ENCODE assay signal across 22 cellular contexts in the genomic region with DNA sequence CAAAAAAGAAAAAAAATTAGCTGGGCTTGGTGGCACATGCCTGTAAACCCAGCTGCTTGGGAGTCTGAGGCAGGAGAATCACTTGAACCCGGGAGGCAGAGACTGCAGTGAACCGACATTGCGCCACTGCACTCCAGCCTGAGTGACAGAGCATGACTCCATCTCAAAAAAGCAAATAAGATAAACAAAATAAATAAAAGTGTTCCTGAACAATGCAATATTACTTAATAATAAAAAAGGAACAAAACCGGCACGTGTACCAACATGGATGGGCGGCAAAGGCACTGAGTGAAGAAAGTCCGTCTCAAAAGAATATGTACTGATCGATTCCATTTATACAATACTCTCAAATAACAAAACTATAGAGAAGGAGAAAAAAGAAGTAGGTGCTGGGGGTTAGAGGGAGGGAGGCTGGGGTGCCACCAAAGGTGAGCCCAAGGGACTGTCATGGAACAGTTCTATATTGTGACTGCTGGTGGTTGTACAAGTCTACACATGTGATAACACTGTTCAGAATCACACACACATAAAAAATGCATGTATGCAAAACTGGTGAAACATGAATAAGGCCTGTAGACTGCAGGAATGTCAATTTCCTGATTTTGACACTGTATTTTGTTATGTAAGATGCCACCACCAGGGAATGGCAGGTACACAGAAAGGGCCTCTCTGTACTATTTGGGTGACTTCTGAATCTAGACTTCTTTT. TPM values are rescaled to one million over a fixed set of nuclear protein-coding genes. Genes with fewer than 3 reads are reported as not detected.
"Had no signal": no experiment of that assay in that cellular context is flagged by ENCODE, and none has a peak within 500 bp of the region (broad histone marks: within the 10 kb centered on the region; RNA-seq: fewer than 3 reads in every experiment).

No MANE protein-coding gene starts in this region.

- ATAC-seq: gastroesophageal sphincter; heart left ventricle; left cardiac atrium; left lung; naive thymus-derived CD8-positive, alpha-beta T cell; right lobe of liver; stimulated activated memory B cell treated with anti-CD40 and anti-IgM and Interleukin-4, amounts not matched to agents 10 μg/mL and 1 μg/mL and 100 μg/mL, for 72 hours; stimulated activated naive CD8-positive, alpha-beta T cell treated with anti-CD3 and anti-CD28 coated beads, Interleukin-15, Interleukin-2, amounts not matched to agents 100 U/mL and 50 U/mL, for 24 hours had no signal

- H3K9me3 ChIP-seq: gastroesophageal sphincter, heart left ventricle, left lung, ovary, right lobe of liver, thoracic aorta, tibial nerve, upper lobe of left lung had no signal

- H3K27ac ChIP-seq: coronary artery, gastroesophageal sphincter, heart left ventricle, hepatocyte, left lung, ovary, right lobe of liver, thoracic aorta, tibial nerve, upper lobe of left lung had no signal

- H2AFZ ChIP-seq: hepatocyte had no signal

- H3K36me3 Mint-ChIP-seq: naive thymus-derived CD8-positive, alpha-beta T cell; stimulated activated memory B cell treated with anti-CD40 and anti-IgM and Interleukin-4, amounts not matched to agents 10 μg/mL and 1 μg/mL and 100 μg/mL, for 72 hours had no signal

- H3K36me3 ChIP-seq: gastroesophageal sphincter, heart left ventricle, left lung, ovary, right lobe of liver, thoracic aorta, tibial nerve, upper lobe of left lung had no signal

- H3K4me2 ChIP-seq: hepatocyte had no signal

- H3K27me3 Mint-ChIP-seq: stimulated activated memory B cell treated with anti-CD40 and anti-IgM and Interleukin-4, amounts not matched to agents 10 μg/mL and 1 μg/mL and 100 μg/mL, for 72 hours had no signal

- H3K27me3 ChIP-seq: gastroesophageal sphincter, heart left ventricle, hepatocyte, left lung, ovary, right lobe of liver, tibial nerve, upper lobe of left lung had no signal

- H3K4me1 Mint-ChIP-seq: naive thymus-derived CD8-positive, alpha-beta T cell; stimulated activated memory B cell treated with anti-CD40 and anti-IgM and Interleukin-4, amounts not matched to agents 10 μg/mL and 1 μg/mL and 100 μg/mL, for 72 hours had no signal

- H3K4me1 ChIP-seq: gastroesophageal sphincter, right lobe of liver, tibial nerve had no signal

- DNase-seq: dermis blood vessel endothelial cell; effector memory CD4-positive, alpha-beta T cell; foreskin fibroblast; heart left ventricle; left cardiac atrium; left lung; mesendoderm; naive thymus-derived CD8-positive, alpha-beta T cell; occipital lobe; ovary; right lobe of liver; small intestine; stimulated activated CD4-positive, alpha-beta T cell treated with anti-CD3 and anti-CD28 coated beads, Interleukin-1b, Interleukin-23, amount 100 ng/mL, for 48 hours; stimulated activated CD4-positive, alpha-beta T cell treated with anti-CD3 and anti-CD28 coated beads, Interleukin-4, amount 100 ng/mL, for 4 hours; stimulated activated naive CD8-positive, alpha-beta T cell treated with anti-CD3 and anti-CD28 coated beads, Interleukin-15, Interleukin-2, amounts not matched to agents 100 U/mL and 50 U/mL, for 24 hours; upper lobe of left lung had no signal

- H3K27ac Mint-ChIP-seq: naive thymus-derived CD8-positive, alpha-beta T cell; stimulated activated memory B cell treated with anti-CD40 and anti-IgM and Interleukin-4, amounts not matched to agents 10 μg/mL and 1 μg/mL and 100 μg/mL, for 72 hours had no signal

- H3K4me3 Mint-ChIP-seq: naive thymus-derived CD8-positive, alpha-beta T cell; stimulated activated memory B cell treated with anti-CD40 and anti-IgM and Interleukin-4, amounts not matched to agents 10 μg/mL and 1 μg/mL and 100 μg/mL, for 72 hours had no signal

- H3K4me3 ChIP-seq: coronary artery, gastroesophageal sphincter, heart left ventricle, hepatocyte, left lung, ovary, right lobe of liver, thoracic aorta, tibial nerve, upper lobe of left lung had no signal

RNA-seq across cellular contexts. Expression of a gene that starts 15.8 kb away (rescaled TPM):
- total RNA-seq: naive thymus-derived CD8-positive, alpha-beta T cell had no signal
